25 cellular contexts compared by ENCODE assay signal in genomic region chr2:31388736-31389135, GRCh38. TPM values are rescaled to one million over a fixed set of nuclear protein-coding genes. Genes with fewer than 3 reads are reported as not detected.
"Had no signal": no experiment of that assay in that cellular context is flagged by ENCODE, and none has a peak within 500 bp of the region (broad histone marks: within the 10 kb centered on the region; RNA-seq: fewer than 3 reads in every experiment).

No MANE protein-coding gene starts in this region.

- H3K27me3 ChIP-seq: esophagus squamous epithelium, left lung, right lobe of liver, testis, tibial artery, upper lobe of left lung, uterus had no signal

- H3K27me3 Mint-ChIP-seq: progenitor cell of endocrine pancreas had no signal

- FAIRE-seq: colon, frontal cortex, small intestine had no signal

- ATAC-seq: left cardiac atrium; left lung; naive thymus-derived CD8-positive, alpha-beta T cell; right lobe of liver; stimulated activated naive CD8-positive, alpha-beta T cell treated with anti-CD3 and anti-CD28 coated beads, Interleukin-15, Interleukin-2, amounts not matched to agents 100 U/mL and 50 U/mL, for 24 hours had no signal

- H3K36me3 ChIP-seq: esophagus squamous epithelium, left lung, neutrophil, tibial artery, upper lobe of left lung, uterus had no signal

- H3K27ac ChIP-seq: esophagus squamous epithelium, left lung, neutrophil, parathyroid adenoma, right lobe of liver, testis, tibial artery, upper lobe of left lung, uterus had no signal

- DNase-seq: central memory CD4-positive, alpha-beta T cell; effector CD8-positive, alpha-beta T cell; endodermal cell; esophagus squamous epithelium; left cardiac atrium; left lung; naive thymus-derived CD8-positive, alpha-beta T cell; right lobe of liver; small intestine; stimulated activated CD4-positive, alpha-beta T cell treated with anti-CD3 and anti-CD28 coated beads, Interleukin-15, amount 100 ng/mL, for 24 hours; stimulated activated CD4-positive, alpha-beta T cell treated with anti-CD3 and anti-CD28 coated beads, Interleukin-2, amount 100 ng/mL, for 48 hours; stimulated activated CD8-positive, alpha-beta memory T cell treated with anti-CD3 and anti-CD28 coated beads, Interleukin-4, amount 100 ng/mL, for 48 hours; stimulated activated naive CD8-positive, alpha-beta T cell treated with anti-CD3 and anti-CD28 coated beads, Interleukin-15, Interleukin-2, amounts not matched to agents 100 U/mL and 50 U/mL, for 24 hours; substantia nigra; testis; tibial artery; upper lobe of left lung; uterus had no signal

- H3K4me1 ChIP-seq: parathyroid adenoma, right lobe of liver, testis, tibial artery, upper lobe of left lung, uterus had no signal

- H3K4me3 Mint-ChIP-seq: dendritic cell treated with granulocyte-macrophage colony-stimulating factor and Interleukin-4, amounts not matched to agents 40 ng/mL and 50 ng/mL, for 4 days; endodermal cell; naive thymus-derived CD8-positive, alpha-beta T cell; neural crest cell had no signal

- H3K27ac Mint-ChIP-seq: dendritic cell treated with granulocyte-macrophage colony-stimulating factor and Interleukin-4, amounts not matched to agents 40 ng/mL and 50 ng/mL, for 4 days; endodermal cell; progenitor cell of endocrine pancreas had no signal

- H3K4me3 ChIP-seq: esophagus squamous epithelium, left lung, right lobe of liver, testis, tibial artery, upper lobe of left lung, uterus had no signal

- H3K9me3 Mint-ChIP-seq: dendritic cell treated with granulocyte-macrophage colony-stimulating factor and Interleukin-4, amounts not matched to agents 40 ng/mL and 50 ng/mL, for 4 days; endodermal cell; naive thymus-derived CD8-positive, alpha-beta T cell had no signal

- H3K36me3 Mint-ChIP-seq: naive thymus-derived CD8-positive, alpha-beta T cell had no signal

- H3K4me1 Mint-ChIP-seq: endodermal cell, neural crest cell had no signal

- H3K9me3 ChIP-seq: esophagus squamous epithelium, left lung, neutrophil, right lobe of liver, testis, tibial artery, upper lobe of left lung, uterus had no signal

RNA-seq across cellular contexts. Expression of gene XDH, which starts 25.8 kb away (rescaled TPM):
- total RNA-seq: frontal cortex; naive thymus-derived CD8-positive, alpha-beta T cell had no signal
- polyA plus RNA-seq: naive thymus-derived CD8-positive, alpha-beta T cell had no signal
